ENCODE assay signal across 8 cellular contexts in genomic region chrX:107324493-107325310, GRCh38.
DNase-seq lines count a peak whose midpoint lies in the region; ATAC-seq and TF ChIP-seq lines count a peak whose summit lies in the region.

No MANE protein-coding gene starts in this region.

- no peak overlapping the region for H3K27ac Mint-ChIP-seq in CD4-positive, alpha-beta memory T cell

- peaks cover 3 to 6% of the 10 kb centered on the region in 2 donors for H3K27me3 Mint-ChIP-seq in CD4-positive, alpha-beta memory T cell

- H3K9me3 ChIP-seq in OCI-LY3 (ENCODE audit: insufficient read depth, low read length) (no peaks in the 10 kb centered on the region), fibroblast of lung (ENCODE audit: control insufficient read depth, insufficient read depth, low read depth, low read length) (no peaks in the 10 kb centered on the region)
- H3K9me3 ChIP-seq in CD4-positive, alpha-beta memory T cell (ENCODE audit: control insufficient read depth in 1 of 2, low read length in 2 of 2) = no peaks in the 10 kb centered on the region

- H4K20me1 ChIP-seq in OCI-LY3 (ENCODE audit: insufficient read depth, low read length) (no peaks in the 10 kb centered on the region), fibroblast of lung (ENCODE audit: control insufficient read depth, extremely low read depth, insufficient read depth, low read length) (no peaks in the 10 kb centered on the region)

- POLR2A ChIA-PET in CD4-positive, alpha-beta memory T cell (lab: Charles Lee; ENCODE audit: partially characterized antibody) = no interaction called here

- no peaks in the 10 kb centered on the region for H3K9me3 Mint-ChIP-seq in CD4-positive, alpha-beta memory T cell

- H3K4me1 ChIP-seq in OCI-LY3 (ENCODE audit: low read length) (peaks cover 7% of the 10 kb centered on the region), fibroblast of lung (ENCODE audit: control insufficient read depth, extremely low read depth, insufficient read depth, low read length) (no peaks in the 10 kb centered on the region)
- no peaks in the 10 kb centered on the region for H3K4me1 ChIP-seq in CD4-positive, alpha-beta memory T cell (ENCODE audit: insufficient read depth, low read length)

- H3K79me2 ChIP-seq in OCI-LY3 (ENCODE audit: low read length) = no peaks in the 10 kb centered on the region
- no peaks in the 10 kb centered on the region for H3K79me2 ChIP-seq in fibroblast of lung (ENCODE audit: control insufficient read depth, insufficient read depth, low read length)

- H3K36me3 Mint-ChIP-seq in CD4-positive, alpha-beta memory T cell = no peaks in the 10 kb centered on the region

- H3K36me3 ChIP-seq in OCI-LY3 (replicated peaks; ENCODE audit: low read depth, low read length) (no peaks in the 10 kb centered on the region), fibroblast of lung (ENCODE audit: control insufficient read depth, insufficient read depth, low read length) (no peaks in the 10 kb centered on the region)
- no peaks in the 10 kb centered on the region for H3K36me3 ChIP-seq in CD4-positive, alpha-beta memory T cell (ENCODE audit: insufficient read depth, low read length)

- no peak overlapping the region for H2AFZ ChIP-seq in OCI-LY3 (ENCODE audit: low read depth, low read length)
- H2AFZ ChIP-seq in fibroblast of lung (ENCODE audit: low read length) = no peak overlapping the region

- intact Hi-C loops in CD4-positive, alpha-beta memory T cell (cut with micrococcal nuclease) = no loop called here

- CTCF ChIA-PET in CD4-positive, alpha-beta memory T cell (lab: Charles Lee; ENCODE audit: partially characterized antibody) = no interaction called here

- H3K9ac ChIP-seq in OCI-LY3 (ENCODE audit: low read length) = no peak overlapping the region
- H3K9ac ChIP-seq in fibroblast of lung (ENCODE audit: insufficient read depth, low read length) = no peak overlapping the region

- DNase-seq in NCI-H1092 treated with DMSO at 0.1 percent for 48 hours (lab: John Stamatoyannopoulos, UW) = peak; percentile 44
- DNase-seq in NCI-H1092 (lab: John Stamatoyannopoulos, UW) = no peak
- peak; percentile 24 to 33 for DNase-seq in fibroblast of lung (ENCODE audit: low read depth in 2 of 2)
- no peak for DNase-seq in omental fat pad (ENCODE audit: low spot score)
- DNase-seq in effector CD4-positive, alpha-beta T cell = no peak
- DNase-seq in CD4-positive, alpha-beta memory T cell = no peak

- no peak overlapping the region for H3K4me3 Mint-ChIP-seq in CD4-positive, alpha-beta memory T cell

- no peak overlapping the region for H3K4me3 ChIP-seq in OCI-LY3 (ENCODE audit: low read length)
- no peak overlapping the region for H3K4me3 ChIP-seq in fibroblast of lung (replicated peaks in 1 of 4; ENCODE audit: control extremely low read depth in 1 of 4, insufficient read depth in 1 of 4, low read depth in 3 of 4, low read length in 4 of 4)
- no peak overlapping the region for H3K4me3 ChIP-seq in CD4-positive, alpha-beta memory T cell (ENCODE audit: low read length in 2 of 2)

- no peaks in the 10 kb centered on the region for H3K4me1 Mint-ChIP-seq in CD4-positive, alpha-beta memory T cell

- H3K27ac ChIP-seq in OCI-LY3 (ENCODE audit: low read length) = no peak overlapping the region
- no peak overlapping the region for H3K27ac ChIP-seq in fibroblast of lung (ENCODE audit: insufficient read depth, low read length)
- H3K27ac ChIP-seq in CD4-positive, alpha-beta memory T cell (ENCODE audit: low read depth, low read length) = no peak overlapping the region

- no peak overlapping the region for H3K4me2 ChIP-seq in OCI-LY3 (ENCODE audit: low read length)
- H3K4me2 ChIP-seq in fibroblast of lung (ENCODE audit: extremely low read depth, insufficient read depth, low read length) = no peak overlapping the region

- H3K27me3 ChIP-seq in OCI-LY3 (ENCODE audit: low read depth, low read length) = no peaks in the 10 kb centered on the region
- no peaks in the 10 kb centered on the region for H3K27me3 ChIP-seq in fibroblast of lung (ENCODE audit: control insufficient read depth, insufficient read depth, low read length)
- H3K27me3 ChIP-seq in CD4-positive, alpha-beta memory T cell (ENCODE audit: insufficient read depth, low read length) = no peaks in the 10 kb centered on the region

- TF ChIP-seq CTCF in OCI-LY3 (IDR thresholded peaks at IDR 0.05; ENCODE audit: low read depth, low read length) (peak; percentile 34), fibroblast of lung (conservative IDR thresholded peaks at IDR 0.05 in 1 of 2, IDR thresholded peaks at IDR 0.05 in 1 of 2; ENCODE audit: low read depth in 1 of 2, low read length in 2 of 2) (peak in 1 of 2 donors; percentile 14), omental fat pad (IDR thresholded peaks at IDR 0.05) (no peak)

- ATAC-seq in omental fat pad (ENCODE audit: low FRiP score) (peak; percentile 18), HG02938 (IDR thresholded peaks at IDR 0.05; ENCODE audit: unreplicated experiment) (no peak)

Comparison
In these comparisons a context has a peak if more than half of its experiments do, and no peak if none do; other contexts are left out.
1. DNase-seq: peak in NCI-H1092 treated with DMSO at 0.1 percent for 48 hours (single experiment) and fibroblast of lung (2 of 2); none in NCI-H1092 (single experiment), omental fat pad (single experiment), effector CD4-positive, alpha-beta T cell (single experiment) and CD4-positive, alpha-beta memory T cell (0 of 5).